Comparison of ENCODE assay signal across 10 cellular contexts in the genomic region with DNA sequence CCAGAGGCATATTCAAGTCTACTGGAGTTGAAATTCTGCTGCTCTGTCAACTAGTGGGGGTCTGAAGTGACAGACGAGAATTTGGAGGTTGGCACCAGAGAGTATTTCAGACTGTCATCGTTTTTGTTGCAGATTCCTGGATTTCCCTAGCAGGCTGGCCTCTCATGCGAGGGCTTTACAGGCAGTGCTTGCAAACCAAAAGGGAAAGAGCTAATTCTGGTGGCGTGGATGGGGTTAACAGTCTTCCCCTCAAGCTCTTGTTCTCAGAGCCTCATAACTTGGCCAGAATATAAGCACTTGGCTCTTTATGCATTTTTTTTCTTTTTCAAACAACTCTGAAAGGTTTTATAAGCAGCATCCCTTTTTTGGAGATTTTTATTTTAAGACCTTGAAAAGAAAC. TPM values are rescaled to one million over a fixed set of nuclear protein-coding genes. Genes with fewer than 3 reads are reported as not detected.
A peak's percentile ranks its signal among the peaks of the same experiment; 100 is the strongest.
DNase-seq lines count a peak whose midpoint lies in the region; ATAC-seq and TF ChIP-seq lines count a peak whose summit lies in the region.
"Had no signal": no experiment of that assay in that cellular context is flagged by ENCODE, and none has a peak within 500 bp of the region (broad histone marks: within the 10 kb centered on the region; RNA-seq: fewer than 3 reads in every experiment).

A gene with protein sequence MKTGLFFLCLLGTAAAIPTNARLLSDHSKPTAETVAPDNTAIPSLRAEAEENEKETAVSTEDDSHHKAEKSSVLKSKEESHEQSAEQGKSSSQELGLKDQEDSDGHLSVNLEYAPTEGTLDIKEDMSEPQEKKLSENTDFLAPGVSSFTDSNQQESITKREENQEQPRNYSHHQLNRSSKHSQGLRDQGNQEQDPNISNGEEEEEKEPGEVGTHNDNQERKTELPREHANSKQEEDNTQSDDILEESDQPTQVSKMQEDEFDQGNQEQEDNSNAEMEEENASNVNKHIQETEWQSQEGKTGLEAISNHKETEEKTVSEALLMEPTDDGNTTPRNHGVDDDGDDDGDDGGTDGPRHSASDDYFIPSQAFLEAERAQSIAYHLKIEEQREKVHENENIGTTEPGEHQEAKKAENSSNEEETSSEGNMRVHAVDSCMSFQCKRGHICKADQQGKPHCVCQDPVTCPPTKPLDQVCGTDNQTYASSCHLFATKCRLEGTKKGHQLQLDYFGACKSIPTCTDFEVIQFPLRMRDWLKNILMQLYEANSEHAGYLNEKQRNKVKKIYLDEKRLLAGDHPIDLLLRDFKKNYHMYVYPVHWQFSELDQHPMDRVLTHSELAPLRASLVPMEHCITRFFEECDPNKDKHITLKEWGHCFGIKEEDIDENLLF (minus strand): TSS at position 190 of the 400 bp plus-strand sequence. CDS start 29,802 bp downstream, outside the sequence.

- H3K27me3 Mint-ChIP-seq in brain (no peaks in the 10 kb centered on the region), neural crest cell (ENCODE audit: low read depth) (no peaks in the 10 kb centered on the region)

- H3K4me3 Mint-ChIP-seq in brain (peak within 1 kb of the TSS; percentile 53 to 91 (median 75)), neural crest cell (peak within 1 kb of the TSS; percentile 50)

- intact Hi-C loops in Right ventricle myocardium superior (cut with DNase I), result no loop called here
- intact Hi-C loops in thyroid gland (cut with DNase I), result no loop called here

- H3K9me3 Mint-ChIP-seq in brain, result peaks cover 0 to 10% (median 0%) of the 10 kb centered on the region in 5 experiments
- H3K9me3 Mint-ChIP-seq in neural crest cell, result peaks cover 12% of the 10 kb centered on the region

- H3K27ac Mint-ChIP-seq in brain (peak within 1 kb of the TSS; percentile 42 to 96 (median 82)), neural crest cell (ENCODE audit: unreplicated experiment) (no peak within 1 kb of the TSS)

- WGBS in thyroid gland, 2 donors, result 24 to 32% methylated on average over 4 of the region's 4 CpGs

- TF ChIP-seq CTCF in brain (conservative IDR thresholded peaks at IDR 0.05) (no peak), neural crest cell (conservative IDR thresholded peaks at IDR 0.05) (no peak), thyroid gland (IDR thresholded peaks at IDR 0.05) (no peak)

- H3K4me1 Mint-ChIP-seq in brain (peaks cover 58% of the 10 kb centered on the region), neural crest cell (peaks cover 69% of the 10 kb centered on the region)

- DNase-seq in Right ventricle myocardium superior (peak; percentile 48), neural crest cell (ENCODE audit: low read depth, low spot score) (no peak), thyroid gland (peak; percentile 6 to 23), H7 (no peak), inferior parietal cortex (ENCODE audit: extremely low spot score) (no peak)
- DNase-seq: Calu3 had no signal

- peaks cover under 1% of the 10 kb centered on the region for H3K36me3 Mint-ChIP-seq in brain
- H3K36me3 Mint-ChIP-seq in neural crest cell (ENCODE audit: low read depth), result peaks cover 4% of the 10 kb centered on the region

- peak; percentile 60 for ATAC-seq in Right ventricle myocardium superior (ENCODE audit: poor library complexity)
- no peak for ATAC-seq in HG02759 (IDR thresholded peaks at IDR 0.05; ENCODE audit: unreplicated experiment)
- no peak for ATAC-seq in HG03095 (IDR thresholded peaks at IDR 0.05; ENCODE audit: unreplicated experiment)
- ATAC-seq: Panc1 had no signal

- H3K36me3 ChIP-seq in thyroid gland (no peaks in the 10 kb centered on the region), H7 (replicated peaks; ENCODE audit: control insufficient read depth, insufficient read depth, low read length) (no peaks in the 10 kb centered on the region)

- H3K4me3 ChIP-seq in thyroid gland (replicated peaks in 1 of 3) (peak within 1 kb of the TSS in 2 of 3 donors; percentile 18), H7 (ENCODE audit: insufficient read depth, low read depth, low read length) (no peak within 1 kb of the TSS)

- H3K4me1 ChIP-seq in thyroid gland, result peaks cover 8 to 31% of the 10 kb centered on the region in 2 donors

- peak within 1 kb of the TSS; percentile 70 to 91 (median 83) for H3K27ac ChIP-seq in thyroid gland

- H3K9me3 ChIP-seq in thyroid gland, result no peaks in the 10 kb centered on the region

- no peaks in the 10 kb centered on the region for H3K27me3 ChIP-seq in thyroid gland
- H3K27me3 ChIP-seq in H7 (ENCODE audit: control insufficient read depth, insufficient read depth, low read length), result no peaks in the 10 kb centered on the region

- peak in 1 of 2 donors; percentile 33 for TF ChIP-seq POLR2A in thyroid gland (IDR thresholded peaks at IDR 0.05)

RNA-seq across cellular contexts. Expression of the gene that starts here (rescaled TPM):
- 345 TPM for polyA plus RNA-seq in brain (ENCODE audit: insufficient read depth, low read depth, low replicate concordance)
- total RNA-seq in Right ventricle myocardium superior (361 TPM), neural crest cell (7.8 and 8.6 TPM in 2 replicates), thyroid gland (100 to 1,000 TPM; 234 to 569 (median 391) TPM)
- 0.48 and 0.81 TPM in 2 replicates for total RNA-seq in H7 (2014; rRNA removed; shearing (Covaris generic))
- total RNA-seq: Calu3 had no signal

Comparison
In these comparisons a context has a peak if more than half of its experiments do, and no peak if none do; other contexts are left out.
1. RNA of the gene that starts here (total RNA-seq): 234 to 569 TPM in thyroid gland and 361 TPM in Right ventricle myocardium superior (single experiment); 7.8 to 8.6 TPM in neural crest cell and 0.48 to 0.81 TPM in H7; every median in the first group is over 10 times any median in the second.
2. DNase-seq: peak in Right ventricle myocardium superior (single experiment) and thyroid gland (2 of 2); none in neural crest cell (single experiment), H7 (single experiment) and inferior parietal cortex (single experiment).